ENCODE assay signal across 38 cellular contexts in the genomic region with DNA sequence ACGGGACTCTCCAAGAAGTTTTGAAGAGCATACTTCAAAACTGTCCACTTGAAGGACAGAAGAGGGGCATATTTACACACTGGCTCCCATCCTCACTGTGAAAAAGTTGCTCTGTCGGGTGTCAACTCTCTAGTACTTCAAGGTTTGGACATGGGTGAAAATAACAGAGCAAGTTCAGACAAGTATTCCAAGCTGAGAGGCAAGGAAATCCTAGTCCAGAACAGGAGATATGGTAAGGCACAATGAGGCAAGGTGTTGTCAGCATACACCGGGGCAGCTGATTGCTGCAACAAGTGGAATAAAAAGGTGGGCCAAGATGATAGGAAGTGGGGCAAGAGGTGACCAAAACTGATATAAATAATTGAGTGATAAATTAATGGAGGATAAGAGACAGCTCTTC.
"Had no signal": no experiment of that assay in that cellular context is flagged by ENCODE, and none has a peak within 500 bp of the region (broad histone marks: within the 10 kb centered on the region; RNA-seq: fewer than 3 reads in every experiment).

No MANE protein-coding gene starts in this region.

- DNase-seq: activated CD4-positive, alpha-beta T cell treated with anti-CD3 and anti-CD28 coated beads for 1 hour; activated CD4-positive, alpha-beta T cell treated with anti-CD3 and anti-CD28 coated beads for 48 hours; activated CD4-positive, alpha-beta T cell treated with anti-CD3 and anti-CD28 coated beads, Interleukin-2, amount 50 U/mL, for 4 hours; activated CD4-positive, CD25-positive, alpha-beta regulatory T cell; activated CD8-positive, alpha-beta T cell treated with anti-CD3 and anti-CD28 coated beads for 36 hours; activated effector memory CD4-positive, alpha-beta T cell treated with anti-CD3 and anti-CD28 coated beads, Interleukin-2, amount 50 U/mL, for 16 hours; activated naive CD4-positive, alpha-beta T cell; activated naive CD4-positive, alpha-beta T cell treated with anti-CD3 and anti-CD28 coated beads, Interleukin-2, amount 50 U/mL, for 16 hours; activated naive CD8-positive, alpha-beta T cell treated with anti-CD3 and anti-CD28 coated beads for 36 hours; activated T-cell treated with anti-CD3 and anti-CD28 coated beads, Interleukin-2, amount 50 U/mL, for 1 hour; activated T-cell treated with anti-CD3 and anti-CD28 coated beads, Interleukin-2, amount 50 U/mL, for 72 hours; amniotic stem cell; aorta; caudate nucleus; Karpas-422; KBM-7; MG63; NCI-H1048; NCI-H146; NCI-H187; NCI-H2029 treated with DMSO at 0.1 percent for 48 hours; NCI-H2107; NCI-H2171; NCI-H510A; NCI-H526; NCI-H748 treated with DMSO at 0.1 percent for 48 hours; NK-92 treated with Interleukin-12 subunit alpha and Interleukin-12 subunit beta, amount 100 ng/mL, for 24 hours; PC-3; Peyer's patch; SIG-M5; T-cell; T-helper 17 cell; T-helper 9 cell; WERI-Rb-1 had no signal

- H3K4me3 Mint-ChIP-seq: activated CD8-positive, alpha-beta T cell treated with anti-CD3 and anti-CD28 coated beads for 36 hours; activated naive CD8-positive, alpha-beta T cell treated with anti-CD3 and anti-CD28 coated beads for 36 hours; activated T-cell treated with anti-CD3 and anti-CD28 coated beads, Interleukin-2, amount 50 U/mL, for 72 hours; activated T-helper 17 cell treated with anti-CD3 and anti-CD28 coated beads, Interleukin-2, amount 50 U/mL, for 72 hours; T-cell; T-helper 17 cell had no signal

- H3K9me3 Mint-ChIP-seq: activated CD8-positive, alpha-beta T cell treated with anti-CD3 and anti-CD28 coated beads for 36 hours; activated naive CD8-positive, alpha-beta T cell treated with anti-CD3 and anti-CD28 coated beads for 36 hours; activated T-cell treated with anti-CD3 and anti-CD28 coated beads, Interleukin-2, amount 50 U/mL, for 72 hours; activated T-helper 17 cell treated with anti-CD3 and anti-CD28 coated beads, Interleukin-2, amount 50 U/mL, for 72 hours; T-cell had no signal

- H3K27me3 Mint-ChIP-seq: activated CD8-positive, alpha-beta T cell treated with anti-CD3 and anti-CD28 coated beads for 36 hours; activated naive CD8-positive, alpha-beta T cell treated with anti-CD3 and anti-CD28 coated beads for 36 hours; activated T-helper 17 cell treated with anti-CD3 and anti-CD28 coated beads, Interleukin-2, amount 50 U/mL, for 72 hours; T-cell; T-helper 17 cell had no signal

- H3K27me3 ChIP-seq: MG63, Peyer's patch had no signal

- H3K4me3 ChIP-seq: MG63, Peyer's patch had no signal

- H3K36me3 ChIP-seq: MG63, Peyer's patch, WERI-Rb-1 had no signal

- H3K27ac ChIP-seq: Peyer's patch, RWPE1, WERI-Rb-1 had no signal

- H3K4me1 ChIP-seq: Peyer's patch had no signal

- ATAC-seq: activated CD8-positive, alpha-beta T cell treated with anti-CD3 and anti-CD28 coated beads for 36 hours; activated T-cell treated with anti-CD3 and anti-CD28 coated beads, Interleukin-2, amount 50 U/mL, for 72 hours; activated T-helper 17 cell treated with anti-CD3 and anti-CD28 coated beads, Interleukin-2, amount 50 U/mL, for 72 hours; PC-3; Right ventricle myocardium inferior; SK-N-SH treated with all-trans-retinoic acid at 6 μM for 48 hours; T-cell; T-helper 17 cell had no signal

- H3K4me1 Mint-ChIP-seq: activated T-helper 17 cell treated with anti-CD3 and anti-CD28 coated beads, Interleukin-2, amount 50 U/mL, for 72 hours had no signal

- H3K9me3 ChIP-seq: MG63, Peyer's patch had no signal

- H3K27ac Mint-ChIP-seq: activated CD8-positive, alpha-beta T cell treated with anti-CD3 and anti-CD28 coated beads for 36 hours; activated naive CD8-positive, alpha-beta T cell treated with anti-CD3 and anti-CD28 coated beads for 36 hours; activated T-cell treated with anti-CD3 and anti-CD28 coated beads, Interleukin-2, amount 50 U/mL, for 72 hours; activated T-helper 17 cell treated with anti-CD3 and anti-CD28 coated beads, Interleukin-2, amount 50 U/mL, for 72 hours; T-cell; T-helper 17 cell had no signal
